Comparison of ENCODE assay signal across 1 cellular context in genomic region chr4:168531305-168531704, GRCh38.
TF ChIP-seq lines count a peak whose summit lies in the region.

No MANE protein-coding gene starts in this region.

TF ChIP-seq in K562, 482 proteins besides CTCF, POLR2A, EP300 and RAD21:
- TF ChIP-seq ID3 (CRISPR knock-in tag; IDR thresholded peaks at IDR 0.05) (no peak), ID3 (tag; IDR thresholded peaks at IDR 0.05) (no peak), NKRF (IDR thresholded peaks at IDR 0.05; ENCODE audit: borderline replicate concordance) (no peak), ZNF79 (CRISPR knock-in tag; IDR thresholded peaks at IDR 0.05; ENCODE audit: low read depth) (no peak), ATF3 (IDR thresholded peaks at IDR 0.05) (peak; percentile 21; the same call in 1 of the 2 replicates), ATF3 (CRISPR knock-in tag; conservative IDR thresholded peaks at IDR 0.05) (no peak)
